In genomic region chr10:33109788-33110469, GRCh38 we compare ENCODE assay signal across 13 cellular contexts.
A peak's percentile ranks its signal among the peaks of the same experiment; 100 is the strongest.
DNase-seq lines count a peak whose midpoint lies in the region; ATAC-seq and TF ChIP-seq lines count a peak whose summit lies in the region.
"Had no signal": no experiment of that assay in that cellular context is flagged by ENCODE, and none has a peak within 500 bp of the region (broad histone marks: within the 10 kb centered on the region; RNA-seq: fewer than 3 reads in every experiment).

No MANE protein-coding gene starts in this region.

- peak; percentile 33 to 50 for ATAC-seq in CD4-positive, CD25-positive, alpha-beta regulatory T cell (ENCODE audit: low read depth in 2 of 2)
- ATAC-seq in DND-41 (ENCODE audit: insufficient read depth, low read depth) (peak; percentile 59; the same call in 2 of the 3 replicates), T-helper 17 cell (peak; percentile 37), memory B cell (ENCODE audit: low read depth) (no peak)
- ATAC-seq: GM12878, left colon had no signal

- peak overlapping the region; percentile 64 to 91 (median 77) for H3K4me3 Mint-ChIP-seq in CD4-positive, CD25-positive, alpha-beta regulatory T cell
- H3K4me3 Mint-ChIP-seq in T-helper 17 cell (peak overlapping the region; percentile 76), memory B cell (peak overlapping the region; percentile 2)

- peaks cover 4% of the 10 kb centered on the region for H3K36me3 ChIP-seq in CD4-positive, CD25-positive, alpha-beta regulatory T cell (ENCODE audit: control insufficient read depth, insufficient read depth, low read length)
- no peaks in the 10 kb centered on the region for H3K36me3 ChIP-seq in DND-41 (ENCODE audit: insufficient read depth, low read length)

- DNase-seq in CD4-positive, CD25-positive, alpha-beta regulatory T cell = peak in 2 of 3 donors; percentile 35 to 91
- DNase-seq in DND-41 = peak; percentile 29
- no peak for DNase-seq in T-helper 17 cell
- no peak for DNase-seq in memory B cell (ENCODE audit: low spot score in 2 of 2)
- DNase-seq in A172 (ENCODE audit: low spot score) = no peak
- no peak for DNase-seq in NCI-H1436 treated with DMSO at 0.1 percent for 48 hours (lab: John Stamatoyannopoulos, UW)
- no peak for DNase-seq in stimulated activated CD4-positive, alpha-beta T cell treated with anti-CD3 and anti-CD28 coated beads, Interleukin-4, amount 100 ng/mL, for 1 hour
- DNase-seq: activated CD4-positive, CD25-positive, alpha-beta regulatory T cell treated with anti-CD3 and anti-CD28 coated beads, Interleukin-2, amount 50 U/mL, for 72 hours; left colon; NCI-H1092 treated with DMSO at 0.1 percent for 48 hours; trophoblast cell had no signal

- H3K9me3 Mint-ChIP-seq in CD4-positive, CD25-positive, alpha-beta regulatory T cell = peaks cover 0 to 2% (median 0%) of the 10 kb centered on the region in 7 donors
- no peaks in the 10 kb centered on the region for H3K9me3 Mint-ChIP-seq in memory B cell

- peaks cover 85% of the 10 kb centered on the region for H3K4me1 ChIP-seq in CD4-positive, CD25-positive, alpha-beta regulatory T cell (ENCODE audit: control insufficient read depth, insufficient read depth, low read length, poor library complexity, severe bottlenecking)
- H3K4me1 ChIP-seq in DND-41 (ENCODE audit: insufficient read depth, low read length) = peaks cover 19% of the 10 kb centered on the region

- H3K36me3 Mint-ChIP-seq in CD4-positive, CD25-positive, alpha-beta regulatory T cell = peaks cover 17% of the 10 kb centered on the region
- H3K36me3 Mint-ChIP-seq in T-helper 17 cell (ENCODE audit: low read depth) (peaks cover 2% of the 10 kb centered on the region), memory B cell (no peaks in the 10 kb centered on the region)

- no peaks in the 10 kb centered on the region for H4K20me1 ChIP-seq in DND-41 (ENCODE audit: insufficient read depth, low read length)

- TF ChIP-seq CTCF in DND-41 (IDR thresholded peaks at IDR 0.05; ENCODE audit: borderline replicate concordance, extremely low read depth, low read length, poor library complexity, severe bottlenecking) = no peak

- H3K79me2 ChIP-seq in DND-41 (ENCODE audit: insufficient read depth, low read length) = no peaks in the 10 kb centered on the region

- peak overlapping the region; percentile 95 to 99 (median 95) for H3K27ac Mint-ChIP-seq in CD4-positive, CD25-positive, alpha-beta regulatory T cell
- peak overlapping the region; percentile 100 for H3K27ac Mint-ChIP-seq in T-helper 17 cell
- H3K27ac Mint-ChIP-seq in memory B cell = no peak overlapping the region

- no peak overlapping the region for H2AFZ ChIP-seq in DND-41 (ENCODE audit: low read depth, low read length)

- H3K4me2 ChIP-seq in DND-41 (ENCODE audit: insufficient read depth, low read length) = no peak overlapping the region
- H3K4me2 ChIP-seq: smooth muscle cell had no signal

- H3K9ac ChIP-seq in DND-41 (ENCODE audit: low read depth, low read length) = no peak overlapping the region

- peaks cover 0 to under 1% of the 10 kb centered on the region in 2 experiments for H3K9me3 ChIP-seq in CD4-positive, CD25-positive, alpha-beta regulatory T cell (ENCODE audit: control insufficient read depth in 2 of 2, low read length in 2 of 2)
- H3K9me3 ChIP-seq in DND-41 (ENCODE audit: insufficient read depth, low read length, severe bottlenecking) = no peaks in the 10 kb centered on the region
- peaks cover 9% of the 10 kb centered on the region for H3K9me3 ChIP-seq in T-helper 17 cell (ENCODE audit: control insufficient read depth, low read length, poor library complexity, severe bottlenecking)

- no peaks in the 10 kb centered on the region for H3K27me3 ChIP-seq in CD4-positive, CD25-positive, alpha-beta regulatory T cell (ENCODE audit: control insufficient read depth, insufficient read depth, low read length)
- H3K27me3 ChIP-seq in DND-41 (ENCODE audit: insufficient read depth, low read length, poor library complexity) = no peaks in the 10 kb centered on the region

- peak overlapping the region; percentile 80 for H3K4me3 ChIP-seq in CD4-positive, CD25-positive, alpha-beta regulatory T cell (ENCODE audit: low read depth, low read length)
- H3K4me3 ChIP-seq in DND-41 (ENCODE audit: low read depth in 1 of 2, low read length in 2 of 2) = no peak overlapping the region
- H3K4me3 ChIP-seq: GM12878, smooth muscle cell had no signal

- peaks cover 61 to 83% (median 74%) of the 10 kb centered on the region in 4 donors for H3K4me1 Mint-ChIP-seq in CD4-positive, CD25-positive, alpha-beta regulatory T cell
- peaks cover 49% of the 10 kb centered on the region for H3K4me1 Mint-ChIP-seq in T-helper 17 cell
- peaks cover 41% of the 10 kb centered on the region for H3K4me1 Mint-ChIP-seq in memory B cell

- no peaks in the 10 kb centered on the region for H3K27me3 Mint-ChIP-seq in CD4-positive, CD25-positive, alpha-beta regulatory T cell
- no peaks in the 10 kb centered on the region for H3K27me3 Mint-ChIP-seq in T-helper 17 cell
- H3K27me3 Mint-ChIP-seq in memory B cell = no peaks in the 10 kb centered on the region

- peak overlapping the region; percentile 90 for H3K27ac ChIP-seq in CD4-positive, CD25-positive, alpha-beta regulatory T cell (ENCODE audit: insufficient read depth, low read length, poor library complexity, severe bottlenecking)
- no peak overlapping the region for H3K27ac ChIP-seq in DND-41 (ENCODE audit: low read length)

Comparison
In these comparisons a context has a peak if more than half of its experiments do, and no peak if none do; other contexts are left out.
1. DNase-seq: peak in CD4-positive, CD25-positive, alpha-beta regulatory T cell (2 of 3) and DND-41 (single experiment); none in T-helper 17 cell (0 of 3), memory B cell (0 of 2), A172 (single experiment), NCI-H1436 treated with DMSO at 0.1 percent for 48 hours (single experiment) and stimulated activated CD4-positive, alpha-beta T cell treated with anti-CD3 and anti-CD28 coated beads, Interleukin-4, amount 100 ng/mL, for 1 hour (single experiment).
2. H3K4me3 Mint-ChIP-seq: peak in every context shown above with its lines; median percentile 77 in CD4-positive, CD25-positive, alpha-beta regulatory T cell; 76 in T-helper 17 cell; 2 in memory B cell.